Comparison of ENCODE assay signal across 8 cellular contexts in the genomic region with DNA sequence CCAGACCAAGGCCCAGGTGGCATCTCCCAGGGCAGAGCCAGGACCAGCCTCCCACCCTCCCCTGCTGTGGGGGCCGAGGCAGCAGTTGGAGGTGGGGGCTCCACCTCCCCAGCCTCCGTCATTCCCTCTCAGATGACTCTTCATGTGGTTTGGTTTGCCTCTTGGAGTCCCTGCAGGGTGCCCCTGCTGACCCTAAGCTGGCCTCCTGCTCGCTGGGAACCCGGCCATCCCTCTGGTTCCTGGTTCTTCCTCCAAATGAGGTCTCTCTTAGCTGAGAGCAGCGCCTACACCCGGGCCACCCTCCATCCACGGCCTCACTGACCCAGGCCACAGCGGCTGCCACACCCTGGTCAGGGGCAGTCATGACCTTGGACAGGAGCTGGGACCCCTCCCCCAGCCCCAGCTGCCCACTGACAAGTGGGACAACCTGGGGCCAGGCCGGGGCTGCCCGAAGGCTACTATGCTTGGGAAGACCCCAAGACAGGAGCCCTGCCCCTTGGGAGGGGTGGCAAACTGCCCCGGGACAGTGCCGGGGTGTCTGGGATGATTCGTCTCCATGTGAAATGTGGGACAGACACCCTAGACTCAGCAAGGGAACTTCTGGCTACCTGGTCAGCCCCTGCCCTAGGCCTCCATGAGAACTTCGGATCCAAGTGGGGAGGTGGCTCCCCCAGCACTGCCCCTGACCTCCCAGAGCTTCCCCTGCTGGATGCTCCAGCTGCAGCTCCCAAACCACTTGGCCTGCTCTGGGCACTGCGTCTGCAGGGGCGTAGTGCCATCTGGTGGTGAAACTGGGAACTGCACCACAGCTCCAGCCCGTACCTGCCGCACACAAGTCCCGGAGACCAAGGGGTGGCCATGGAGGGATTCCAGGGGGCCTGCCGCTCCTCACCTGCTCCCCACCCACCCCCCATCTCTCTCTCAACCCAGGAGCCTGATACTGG.
DNase-seq lines count a peak whose midpoint lies in the region; ATAC-seq and TF ChIP-seq lines count a peak whose summit lies in the region.

No MANE protein-coding gene starts in this region.

- TF ChIP-seq CTCF in AG04449 (IDR thresholded peaks at IDR 0.05; ENCODE audit: insufficient read depth, low read length, missing control alignments), result peak; percentile 99

- no peak overlapping the region for H3K4me3 ChIP-seq in AG04449 (ENCODE audit: low read depth, low read length)

- CTCF ChIA-PET in AG04449 (lab: Yijun Ruan, JAX), result interaction anchor here (0.6 to 2.8 kb wide), 36 partner anchors 9 to 428 kb away, joined by 3 to 67 read pairs (median 5); partner anchors contain the start of gene RSPH14

- POLR2A ChIA-PET in AG04449 (lab: Yijun Ruan, JAX), result no interaction called here

- DNase-seq in AG04449 (ENCODE audit: low read depth, low spot score), result peak; percentile 17
- DNase-seq in GM19240 (ENCODE audit: insufficient read length, low spot score), result peak; percentile 98
- DNase-seq in NCI-H345 (lab: John Stamatoyannopoulos, UW), result peak; percentile 72
- DNase-seq in activated CD4-positive, alpha-beta T cell treated with anti-CD3 and anti-CD28 coated beads for 1 hour, result peak; percentile 66
- peak; percentile 85 for DNase-seq in cerebellum (ENCODE audit: low spot score)
- DNase-seq in left kidney (ENCODE audit: low read depth, low spot score), result peak; percentile 90
- DNase-seq in stimulated activated CD4-positive, alpha-beta T cell treated with anti-CD3 and anti-CD28 coated beads, Interleukin-2, amount 100 ng/mL, for 48 hours, result peak; percentile 84 to 93

- no peak for ATAC-seq in HG03460 (IDR thresholded peaks at IDR 0.05; ENCODE audit: unreplicated experiment)

Comparison
In these comparisons a context has a peak if more than half of its experiments do, and no peak if none do; other contexts are left out.
1. DNase-seq: peak in every context shown above with its lines; median percentile 98 in GM19240; 90 in left kidney; 88 in stimulated activated CD4-positive, alpha-beta T cell treated with anti-CD3 and anti-CD28 coated beads, Interleukin-2, amount 100 ng/mL, for 48 hours; 85 in cerebellum; 72 in NCI-H345; 66 in activated CD4-positive, alpha-beta T cell treated with anti-CD3 and anti-CD28 coated beads for 1 hour; 17 in AG04449.